In the genomic region with DNA sequence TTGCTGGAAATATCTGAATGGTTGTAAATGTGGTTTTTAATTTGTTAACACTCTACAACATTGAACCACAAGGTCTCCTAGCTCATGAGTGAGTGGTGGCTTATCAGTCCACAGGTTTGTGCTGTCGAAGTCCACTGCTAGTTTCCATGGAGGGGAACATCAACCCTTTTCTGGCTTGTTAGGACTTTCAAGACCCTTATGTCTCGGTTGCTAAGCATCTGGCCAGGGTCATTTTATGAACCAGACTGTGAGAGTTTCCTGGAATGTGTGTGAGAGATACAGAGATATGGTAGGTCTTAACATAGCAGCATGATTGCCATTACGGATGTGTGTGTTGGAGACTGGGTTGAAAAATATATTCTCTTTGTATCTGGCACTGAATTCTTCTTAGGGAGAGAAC, we compare ENCODE assay signal across 2 cellular contexts.
TF ChIP-seq lines count a peak whose summit lies in the region.

No MANE protein-coding gene starts in this region.

TF ChIP-seq in SK-N-SH, 30 proteins besides CTCF, POLR2A, EP300 and RAD21:
- TF ChIP-seq, protein P1, sequence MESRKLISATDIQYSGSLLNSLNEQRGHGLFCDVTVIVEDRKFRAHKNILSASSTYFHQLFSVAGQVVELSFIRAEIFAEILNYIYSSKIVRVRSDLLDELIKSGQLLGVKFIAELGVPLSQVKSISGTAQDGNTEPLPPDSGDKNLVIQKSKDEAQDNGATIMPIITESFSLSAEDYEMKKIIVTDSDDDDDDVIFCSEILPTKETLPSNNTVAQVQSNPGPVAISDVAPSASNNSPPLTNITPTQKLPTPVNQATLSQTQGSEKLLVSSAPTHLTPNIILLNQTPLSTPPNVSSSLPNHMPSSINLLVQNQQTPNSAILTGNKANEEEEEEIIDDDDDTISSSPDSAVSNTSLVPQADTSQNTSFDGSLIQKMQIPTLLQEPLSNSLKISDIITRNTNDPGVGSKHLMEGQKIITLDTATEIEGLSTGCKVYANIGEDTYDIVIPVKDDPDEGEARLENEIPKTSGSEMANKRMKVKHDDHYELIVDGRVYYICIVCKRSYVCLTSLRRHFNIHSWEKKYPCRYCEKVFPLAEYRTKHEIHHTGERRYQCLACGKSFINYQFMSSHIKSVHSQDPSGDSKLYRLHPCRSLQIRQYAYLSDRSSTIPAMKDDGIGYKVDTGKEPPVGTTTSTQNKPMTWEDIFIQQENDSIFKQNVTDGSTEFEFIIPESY (IDR thresholded peaks at IDR 0.05; ENCODE audit: borderline replicate concordance, low read depth) = no peak
- TF ChIP-seq RCOR1 (IDR thresholded peaks at IDR 0.05; ENCODE audit: low read length) (no peak), CHD2 (IDR thresholded peaks at IDR 0.05; ENCODE audit: low read length, partially characterized antibody) (no peak), SIN3A (IDR thresholded peaks at IDR 0.05; ENCODE audit: borderline replicate concordance, low read depth, low read length) (no peak), NRF1 (IDR thresholded peaks at IDR 0.05; ENCODE audit: low read depth, low read length) (no peak), TEAD4 (IDR thresholded peaks at IDR 0.05; ENCODE audit: borderline replicate concordance, insufficient read depth) (no peak), RXRA (IDR thresholded peaks at IDR 0.05; ENCODE audit: borderline replicate concordance, low read depth) (no peak), MXI1 (IDR thresholded peaks at IDR 0.05; ENCODE audit: low read depth, low read length) (no peak), EZH2phosphoT487 (IDR thresholded peaks at IDR 0.05; ENCODE audit: borderline replicate concordance, low read depth) (no peak), TCF12 (IDR thresholded peaks at IDR 0.05) (no peak), GABPA (IDR thresholded peaks at IDR 0.05; ENCODE audit: low read depth) (no peak), JUND (IDR thresholded peaks at IDR 0.05) (no peak), ELF1 (IDR thresholded peaks at IDR 0.05) (no peak), NFIC (IDR thresholded peaks at IDR 0.05; ENCODE audit: borderline replicate concordance) (no peak), TAF1 (IDR thresholded peaks at IDR 0.05; ENCODE audit: borderline replicate concordance, low read depth, low read length) (no peak)
- TF ChIP-seq, protein P2, sequence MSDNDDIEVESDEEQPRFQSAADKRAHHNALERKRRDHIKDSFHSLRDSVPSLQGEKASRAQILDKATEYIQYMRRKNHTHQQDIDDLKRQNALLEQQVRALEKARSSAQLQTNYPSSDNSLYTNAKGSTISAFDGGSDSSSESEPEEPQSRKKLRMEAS (IDR thresholded peaks at IDR 0.05; ENCODE audit: low read depth) = no peak
- TF ChIP-seq, protein P3, sequence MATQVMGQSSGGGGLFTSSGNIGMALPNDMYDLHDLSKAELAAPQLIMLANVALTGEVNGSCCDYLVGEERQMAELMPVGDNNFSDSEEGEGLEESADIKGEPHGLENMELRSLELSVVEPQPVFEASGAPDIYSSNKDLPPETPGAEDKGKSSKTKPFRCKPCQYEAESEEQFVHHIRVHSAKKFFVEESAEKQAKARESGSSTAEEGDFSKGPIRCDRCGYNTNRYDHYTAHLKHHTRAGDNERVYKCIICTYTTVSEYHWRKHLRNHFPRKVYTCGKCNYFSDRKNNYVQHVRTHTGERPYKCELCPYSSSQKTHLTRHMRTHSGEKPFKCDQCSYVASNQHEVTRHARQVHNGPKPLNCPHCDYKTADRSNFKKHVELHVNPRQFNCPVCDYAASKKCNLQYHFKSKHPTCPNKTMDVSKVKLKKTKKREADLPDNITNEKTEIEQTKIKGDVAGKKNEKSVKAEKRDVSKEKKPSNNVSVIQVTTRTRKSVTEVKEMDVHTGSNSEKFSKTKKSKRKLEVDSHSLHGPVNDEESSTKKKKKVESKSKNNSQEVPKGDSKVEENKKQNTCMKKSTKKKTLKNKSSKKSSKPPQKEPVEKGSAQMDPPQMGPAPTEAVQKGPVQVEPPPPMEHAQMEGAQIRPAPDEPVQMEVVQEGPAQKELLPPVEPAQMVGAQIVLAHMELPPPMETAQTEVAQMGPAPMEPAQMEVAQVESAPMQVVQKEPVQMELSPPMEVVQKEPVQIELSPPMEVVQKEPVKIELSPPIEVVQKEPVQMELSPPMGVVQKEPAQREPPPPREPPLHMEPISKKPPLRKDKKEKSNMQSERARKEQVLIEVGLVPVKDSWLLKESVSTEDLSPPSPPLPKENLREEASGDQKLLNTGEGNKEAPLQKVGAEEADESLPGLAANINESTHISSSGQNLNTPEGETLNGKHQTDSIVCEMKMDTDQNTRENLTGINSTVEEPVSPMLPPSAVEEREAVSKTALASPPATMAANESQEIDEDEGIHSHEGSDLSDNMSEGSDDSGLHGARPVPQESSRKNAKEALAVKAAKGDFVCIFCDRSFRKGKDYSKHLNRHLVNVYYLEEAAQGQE (IDR thresholded peaks at IDR 0.05; ENCODE audit: low read depth, low read length) = no peak
- TF ChIP-seq, protein P4, sequence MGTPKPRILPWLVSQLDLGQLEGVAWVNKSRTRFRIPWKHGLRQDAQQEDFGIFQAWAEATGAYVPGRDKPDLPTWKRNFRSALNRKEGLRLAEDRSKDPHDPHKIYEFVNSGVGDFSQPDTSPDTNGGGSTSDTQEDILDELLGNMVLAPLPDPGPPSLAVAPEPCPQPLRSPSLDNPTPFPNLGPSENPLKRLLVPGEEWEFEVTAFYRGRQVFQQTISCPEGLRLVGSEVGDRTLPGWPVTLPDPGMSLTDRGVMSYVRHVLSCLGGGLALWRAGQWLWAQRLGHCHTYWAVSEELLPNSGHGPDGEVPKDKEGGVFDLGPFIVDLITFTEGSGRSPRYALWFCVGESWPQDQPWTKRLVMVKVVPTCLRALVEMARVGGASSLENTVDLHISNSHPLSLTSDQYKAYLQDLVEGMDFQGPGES (IDR thresholded peaks at IDR 0.05; ENCODE audit: low read depth, low read length) = no peak
- TF ChIP-seq, protein P5, sequence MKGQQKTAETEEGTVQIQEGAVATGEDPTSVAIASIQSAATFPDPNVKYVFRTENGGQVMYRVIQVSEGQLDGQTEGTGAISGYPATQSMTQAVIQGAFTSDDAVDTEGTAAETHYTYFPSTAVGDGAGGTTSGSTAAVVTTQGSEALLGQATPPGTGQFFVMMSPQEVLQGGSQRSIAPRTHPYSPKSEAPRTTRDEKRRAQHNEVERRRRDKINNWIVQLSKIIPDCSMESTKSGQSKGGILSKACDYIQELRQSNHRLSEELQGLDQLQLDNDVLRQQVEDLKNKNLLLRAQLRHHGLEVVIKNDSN (IDR thresholded peaks at IDR 0.05; ENCODE audit: borderline replicate concordance, low read depth) = no peak
- TF ChIP-seq, protein P6, sequence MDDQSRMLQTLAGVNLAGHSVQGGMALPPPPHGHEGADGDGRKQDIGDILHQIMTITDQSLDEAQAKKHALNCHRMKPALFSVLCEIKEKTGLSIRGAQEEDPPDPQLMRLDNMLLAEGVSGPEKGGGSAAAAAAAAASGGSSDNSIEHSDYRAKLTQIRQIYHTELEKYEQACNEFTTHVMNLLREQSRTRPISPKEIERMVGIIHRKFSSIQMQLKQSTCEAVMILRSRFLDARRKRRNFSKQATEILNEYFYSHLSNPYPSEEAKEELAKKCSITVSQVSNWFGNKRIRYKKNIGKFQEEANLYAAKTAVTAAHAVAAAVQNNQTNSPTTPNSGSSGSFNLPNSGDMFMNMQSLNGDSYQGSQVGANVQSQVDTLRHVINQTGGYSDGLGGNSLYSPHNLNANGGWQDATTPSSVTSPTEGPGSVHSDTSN (IDR thresholded peaks at IDR 0.05) = no peak
TF ChIP-seq in SK-N-SH: peak in this region for 0.

TF ChIP-seq in SK-N-SH treated with all-trans-retinoic acid at 6 μM for 48 hours, 23 proteins besides CTCF, POLR2A, EP300 and RAD21:
- TF ChIP-seq, protein P7, sequence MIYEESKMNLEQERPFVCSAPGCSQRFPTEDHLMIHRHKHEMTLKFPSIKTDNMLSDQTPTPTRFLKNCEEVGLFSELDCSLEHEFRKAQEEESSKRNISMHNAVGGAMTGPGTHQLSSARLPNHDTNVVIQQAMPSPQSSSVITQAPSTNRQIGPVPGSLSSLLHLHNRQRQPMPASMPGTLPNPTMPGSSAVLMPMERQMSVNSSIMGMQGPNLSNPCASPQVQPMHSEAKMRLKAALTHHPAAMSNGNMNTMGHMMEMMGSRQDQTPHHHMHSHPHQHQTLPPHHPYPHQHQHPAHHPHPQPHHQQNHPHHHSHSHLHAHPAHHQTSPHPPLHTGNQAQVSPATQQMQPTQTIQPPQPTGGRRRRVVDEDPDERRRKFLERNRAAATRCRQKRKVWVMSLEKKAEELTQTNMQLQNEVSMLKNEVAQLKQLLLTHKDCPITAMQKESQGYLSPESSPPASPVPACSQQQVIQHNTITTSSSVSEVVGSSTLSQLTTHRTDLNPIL (CRISPR knock-in tag; IDR thresholded peaks at IDR 0.05; ENCODE audit: low read depth) = no peak
- no peak for TF ChIP-seq GLIS3 (CRISPR knock-in tag; IDR thresholded peaks at IDR 0.05)
- no peak for TF ChIP-seq ZNF70 (CRISPR knock-in tag; IDR thresholded peaks at IDR 0.05)
- TF ChIP-seq PPARA (CRISPR knock-in tag; IDR thresholded peaks at IDR 0.05; ENCODE audit: borderline replicate concordance) = no peak
- no peak for TF ChIP-seq RARB (CRISPR knock-in tag; IDR thresholded peaks at IDR 0.05)
- no peak for TF ChIP-seq ARNTL (CRISPR knock-in tag; IDR thresholded peaks at IDR 0.05; ENCODE audit: borderline replicate concordance, low read depth)
- no peak for TF ChIP-seq OSR1 (CRISPR knock-in tag; IDR thresholded peaks at IDR 0.05)
